In the genomic region with DNA sequence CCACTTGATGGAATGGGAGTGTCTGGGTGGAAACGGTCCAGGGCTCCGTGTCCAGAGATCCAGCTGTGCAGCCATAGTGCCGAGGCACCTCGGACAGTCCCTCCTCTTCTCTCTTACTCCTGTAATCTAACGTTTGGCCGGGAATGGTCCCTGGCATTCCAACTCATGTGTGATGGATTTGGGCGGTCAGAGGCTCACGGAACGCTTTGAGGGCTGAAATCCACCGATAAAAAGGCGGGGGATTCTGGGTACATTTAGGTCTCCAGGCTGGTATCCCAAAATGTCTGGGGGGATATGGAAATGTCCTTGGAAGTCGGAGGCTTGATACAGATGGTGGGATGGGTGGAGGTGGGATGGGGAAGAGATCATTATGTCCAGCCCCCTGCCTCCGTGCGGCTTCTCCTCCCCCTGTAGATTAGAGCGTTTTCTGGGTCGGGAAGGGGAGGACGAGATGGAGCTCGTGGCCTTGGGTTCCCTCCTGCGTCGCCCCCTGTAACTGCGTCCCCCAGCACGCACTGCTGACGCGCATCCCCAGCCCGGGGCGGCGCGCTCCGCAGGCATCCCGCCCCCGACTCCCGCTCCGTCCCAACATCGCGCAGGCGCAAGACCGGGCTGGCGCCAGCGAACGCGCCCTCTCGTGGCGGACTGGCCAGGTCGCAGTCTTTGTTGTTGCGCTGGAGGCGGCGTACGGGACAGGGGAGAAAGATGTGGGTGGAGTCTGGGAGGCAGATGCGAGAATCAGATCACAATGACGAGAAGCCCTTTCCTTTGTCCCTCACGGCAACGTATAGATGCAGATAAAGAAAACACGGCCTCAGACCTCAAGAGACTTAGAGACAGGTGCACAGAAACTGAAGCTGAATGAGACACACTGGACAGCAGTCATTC, we compare ENCODE assay signal across 9 cellular contexts. TPM values are rescaled to one million over a fixed set of nuclear protein-coding genes. Genes with fewer than 3 reads are reported as not detected.
DNase-seq lines count a peak whose midpoint lies in the region; ATAC-seq, FAIRE-seq and TF ChIP-seq lines count a peak whose summit lies in the region.
"Had no signal": no experiment of that assay in that cellular context is flagged by ENCODE, and none has a peak within 500 bp of the region (broad histone marks: within the 10 kb centered on the region; RNA-seq: fewer than 3 reads in every experiment).

No MANE protein-coding gene starts in this region.

- TF ChIP-seq CTCF in BJ (IDR thresholded peaks at IDR 0.05; ENCODE audit: insufficient read depth, low read depth, low read length): peak; percentile 87
- peak; percentile 69 for TF ChIP-seq CTCF in coronary artery (IDR thresholded peaks at IDR 0.05)
- TF ChIP-seq CTCF in HepG2 (CRISPR knock-in tag; IDR thresholded peaks at IDR 0.05): peak; percentile 100

- H3K9ac ChIP-seq in HepG2 (ENCODE audit: insufficient read depth, low read depth, low read length): no peak overlapping the region

- no peak for TF ChIP-seq POLR2A in HepG2 (IDR thresholded peaks at IDR 0.05; ENCODE audit: insufficient read depth in 1 of 2, low read depth in 2 of 2, low read length in 2 of 2)

- H3K9me3 ChIP-seq in HepG2 (ENCODE audit: low read length): no peaks in the 10 kb centered on the region

- H2AFZ ChIP-seq in HepG2 (ENCODE audit: low read length): peak overlapping the region; percentile 82

- peak overlapping the region; percentile 97 for H3K4me2 ChIP-seq in HepG2 (ENCODE audit: low read depth, low read length)

- H3K4me1 ChIP-seq in HepG2 (ENCODE audit: insufficient read depth, low read length): peaks cover 15% of the 10 kb centered on the region

- FAIRE-seq in HepG2 (lab: Jason Lieb, UNC): peak; percentile 90
- FAIRE-seq: colon had no signal

- no peaks in the 10 kb centered on the region for H3K27me3 ChIP-seq in BJ (ENCODE audit: control insufficient read depth, insufficient read depth, low read length)
- H3K27me3 ChIP-seq in HepG2 (ENCODE audit: control insufficient read depth in 1 of 2, insufficient read depth in 2 of 2, low read length in 2 of 2): peaks cover 8 to 60% of the 10 kb centered on the region in 2 experiments; a peak in 3 of 5 replicates

- TF ChIP-seq EP300 in HepG2 (IDR thresholded peaks at IDR 0.05; ENCODE audit: low read depth in 2 of 2, low read length in 2 of 2): no peak
- no peak for TF ChIP-seq EP300 in HepG2 (CRISPR knock-in tag; IDR thresholded peaks at IDR 0.05; ENCODE audit: borderline replicate concordance)

- peak; percentile 97 for TF ChIP-seq RAD21 in HepG2 (CRISPR knock-in tag; IDR thresholded peaks at IDR 0.05)

- 3% methylated on average over 38 of the region's 53 CpGs for WGBS in HepG2 (ENCODE audit: low lambda C conversion rate)

- CTCF ChIA-PET in BJ (lab: Yijun Ruan, JAX): interaction anchor here (0.6 to 2.8 kb wide), 42 partner anchors 9 to 301 kb away, joined by 3 to 28 read pairs (median 6); a partner anchor contains a TSS
- CTCF ChIA-PET in HepG2 (lab: Yijun Ruan, JAX; ENCODE audit: low intra/inter-chr PET ratio, low total read pairs): interaction anchor here (0.9 to 2.5 kb wide), 5 partner anchors 21 to 136 kb away, joined by 3 to 32 read pairs (median 6); no protein-coding TSS in a partner anchor

- ATAC-seq in HG03460 (IDR thresholded peaks at IDR 0.05; ENCODE audit: unreplicated experiment): peak; percentile 69
- peak; percentile 95 for ATAC-seq in HepG2

- H3K36me3 ChIP-seq in BJ (ENCODE audit: control insufficient read depth, insufficient read depth, low read length): no peaks in the 10 kb centered on the region
- H3K36me3 ChIP-seq in HepG2 (replicated peaks in 1 of 2; ENCODE audit: control insufficient read depth in 1 of 2, insufficient read depth in 2 of 2, low read length in 2 of 2): no peaks in the 10 kb centered on the region

- H3K27ac ChIP-seq in coronary artery (peak overlapping the region; percentile 84 to 91), HepG2 (ENCODE audit: extremely low read length, insufficient read depth, low read length) (no peak overlapping the region)

- in situ Hi-C loops in HepG2 (cut with HindIII; ENCODE audit: extremely low pct_ligation_motif_present, low pct_unique_long_range_greater_than_20kb): loop anchor here (5.0 kb wide), 1 partner anchor 44 kb away; no protein-coding TSS in a partner anchor

- H4K20me1 ChIP-seq in HepG2 (ENCODE audit: insufficient read depth, low read length): no peaks in the 10 kb centered on the region

- no TSS peak for BruUV-seq in HepG2 (replicated peaks; lab: Mats Ljungman, UMichigan)

- DNase-seq in BJ (ENCODE audit: low read depth): no peak
- DNase-seq in GM19238 (ENCODE audit: insufficient read length, low spot score): peak; percentile 99
- peak; percentile 83 to 96 for DNase-seq in NCI-H526 (lab: John Stamatoyannopoulos, UW)
- DNase-seq in activated CD4-positive, alpha-beta T cell treated with anti-CD3 and anti-CD28 coated beads for 48 hours: peak; percentile 97
- DNase-seq in coronary artery (ENCODE audit: low spot score): peak; percentile 96
- peak; percentile 78 for DNase-seq in HepG2 (ENCODE audit: low spot score)
- peak; percentile 93 for DNase-seq in stimulated activated CD4-positive, alpha-beta T cell treated with anti-CD3 and anti-CD28 coated beads, Interleukin-2, amount 100 ng/mL, for 4 hours (ENCODE audit: low read depth)

- POLR2A ChIA-PET in BJ (lab: Charles Lee): interaction anchor here (0.6 kb wide), 1 partner anchor 41 kb away, joined by 3 read pairs; no protein-coding TSS in a partner anchor
- POLR2A ChIA-PET in HepG2 (lab: Yijun Ruan, JAX): interaction anchor here (1.1 kb wide), 1 partner anchor 9 kb away, joined by 4 read pairs; no protein-coding TSS in a partner anchor

- H3K79me2 ChIP-seq in HepG2 (ENCODE audit: insufficient read depth, low read length): no peaks in the 10 kb centered on the region

- intact Hi-C loops in HepG2 (cut with micrococcal nuclease; ENCODE audit: unreplicated experiment): loop anchor here (1.0 kb wide), 2 partner anchors 21 to 43 kb away; no protein-coding TSS in a partner anchor

- peak overlapping the region; percentile 60 for H3K4me3 ChIP-seq in BJ (ENCODE audit: low read depth, low read length)
- peak overlapping the region; percentile 79 for H3K4me3 ChIP-seq in coronary artery
- H3K4me3 ChIP-seq in HepG2 (replicated peaks in 1 of 3; ENCODE audit: insufficient read depth in 1 of 3, low read depth in 2 of 3, low read length in 3 of 3): peak overlapping the region; percentile 19 to 68 (median 42)

RNA-seq across cellular contexts. Expression of a gene that starts 4.5 kb away (rescaled TPM):
- polyA plus RNA-seq in BJ (2011; rRNA removed) (0.09 and 0.40 TPM in 2 replicates), HepG2 (2011; rRNA removed) (not detected in 2 replicates)
- polyA minus RNA-seq in BJ (2011; rRNA and poly(A)+ RNA removed): not detected in 2 replicates
- total RNA-seq in HepG2 (2016; rRNA removed; fragmentation: Illumina TruSeq; extraction: Trizol): not detected in 2 replicates
- total RNA-seq in HepG2 (2016; cell fraction: cytosol; rRNA removed; fragmentation: Illumina TruSeq; extraction: Trizol; ENCODE audit: low read depth): not detected in 2 replicates
- total RNA-seq in HepG2 (2016; cell fraction: insoluble cytoplasmic fraction; rRNA removed; fragmentation: Illumina TruSeq; extraction: Trizol): not detected in 2 replicates
- not detected in 2 replicates for total RNA-seq in HepG2 (2016; cell fraction: membrane; rRNA removed; fragmentation: Illumina TruSeq; extraction: Trizol)
- not detected in 2 replicates for total RNA-seq in HepG2 (2016; cell fraction: nucleus; rRNA removed; fragmentation: Illumina TruSeq; extraction: Trizol)
- not detected in 2 replicates for polyA plus RNA-seq in HepG2 (2011; cell fraction: cytosol; rRNA removed)
- polyA plus RNA-seq in HepG2 (2011; cell fraction: nucleus; rRNA removed): 0.42 TPM in 1 of 2 replicates, not detected in the other
- not detected in 2 replicates for polyA plus RNA-seq in HepG2 (2012)
- polyA plus RNA-seq in HepG2 (2016; cell fraction: cytosol; fragmentation: Illumina TruSeq; extraction: Trizol; ENCODE audit: low read depth): not detected in 2 replicates
- not detected in 2 replicates for polyA plus RNA-seq in HepG2 (2016; cell fraction: insoluble cytoplasmic fraction; fragmentation: Illumina TruSeq; extraction: Trizol; ENCODE audit: low read depth)
- not detected in 2 replicates for polyA plus RNA-seq in HepG2 (2016; cell fraction: membrane; fragmentation: Illumina TruSeq; extraction: Trizol; ENCODE audit: low read depth)
- not detected in 2 replicates for polyA plus RNA-seq in HepG2 (2016; cell fraction: nucleus; fragmentation: Illumina TruSeq; extraction: Trizol; ENCODE audit: insufficient read depth, low read depth)
- polyA minus RNA-seq in HepG2 (2011; rRNA and poly(A)+ RNA removed; ENCODE audit: low replicate concordance): 0.19 TPM in 1 of 2 replicates, not detected in the other
- not detected in 2 replicates for polyA minus RNA-seq in HepG2 (2011; cell fraction: cytosol; rRNA and poly(A)+ RNA removed)
- polyA minus RNA-seq in HepG2 (2011; cell fraction: nucleus; rRNA and poly(A)+ RNA removed): not detected in 2 replicates

RNA-seq across cellular contexts. Expression of a gene that starts 10.8 kb away (rescaled TPM):
- polyA plus RNA-seq in BJ (2011; rRNA removed): 17.2 and 19.3 TPM in 2 replicates
- polyA minus RNA-seq in BJ (2011; rRNA and poly(A)+ RNA removed): 27.3 and 31.6 TPM in 2 replicates
- total RNA-seq in HepG2 (2016; rRNA removed; fragmentation: Illumina TruSeq; extraction: Trizol): 11.0 and 15.8 TPM in 2 replicates
- 1.3 and 1.6 TPM in 2 replicates for total RNA-seq in HepG2 (2016; cell fraction: cytosol; rRNA removed; fragmentation: Illumina TruSeq; extraction: Trizol; ENCODE audit: low read depth)
- 8.3 and 16.2 TPM in 2 replicates for total RNA-seq in HepG2 (2016; cell fraction: insoluble cytoplasmic fraction; rRNA removed; fragmentation: Illumina TruSeq; extraction: Trizol)
- 7.0 and 7.3 TPM in 2 replicates for total RNA-seq in HepG2 (2016; cell fraction: membrane; rRNA removed; fragmentation: Illumina TruSeq; extraction: Trizol)
- total RNA-seq in HepG2 (2016; cell fraction: nucleus; rRNA removed; fragmentation: Illumina TruSeq; extraction: Trizol): 10.9 and 13.5 TPM in 2 replicates
- polyA plus RNA-seq in HepG2 (2011; rRNA removed): 8.7 and 9.4 TPM in 2 replicates
- 7.4 and 9.0 TPM in 2 replicates for polyA plus RNA-seq in HepG2 (2011; cell fraction: cytosol; rRNA removed)
- 13.1 and 16.4 TPM in 2 replicates for polyA plus RNA-seq in HepG2 (2011; cell fraction: nucleus; rRNA removed)
- polyA plus RNA-seq in HepG2 (2012): 9.8 and 11.6 TPM in 2 replicates
- 1.2 and 1.4 TPM in 2 replicates for polyA plus RNA-seq in HepG2 (2016; cell fraction: cytosol; fragmentation: Illumina TruSeq; extraction: Trizol; ENCODE audit: low read depth)
- 14.2 and 17.2 TPM in 2 replicates for polyA plus RNA-seq in HepG2 (2016; cell fraction: insoluble cytoplasmic fraction; fragmentation: Illumina TruSeq; extraction: Trizol; ENCODE audit: low read depth)
- polyA plus RNA-seq in HepG2 (2016; cell fraction: membrane; fragmentation: Illumina TruSeq; extraction: Trizol; ENCODE audit: low read depth): 7.2 TPM in 2 replicates
- polyA plus RNA-seq in HepG2 (2016; cell fraction: nucleus; fragmentation: Illumina TruSeq; extraction: Trizol; ENCODE audit: insufficient read depth, low read depth): 35.0 and 35.2 TPM in 2 replicates
- 15.4 and 32.3 TPM in 2 replicates for polyA minus RNA-seq in HepG2 (2011; rRNA and poly(A)+ RNA removed; ENCODE audit: low replicate concordance)
- 7.3 and 11.8 TPM in 2 replicates for polyA minus RNA-seq in HepG2 (2011; cell fraction: cytosol; rRNA and poly(A)+ RNA removed)
- 7.8 and 9.3 TPM in 2 replicates for polyA minus RNA-seq in HepG2 (2011; cell fraction: nucleus; rRNA and poly(A)+ RNA removed)

RNA-seq across cellular contexts. Expression of a gene that starts 31.3 kb away (rescaled TPM):
- polyA plus RNA-seq in BJ (2011; rRNA removed) (2.7 and 5.3 TPM in 2 replicates), HepG2 (2011; rRNA removed) (0.22 TPM in 1 of 2 replicates, not detected in the other)
- 3.1 TPM in 2 replicates for polyA minus RNA-seq in BJ (2011; rRNA and poly(A)+ RNA removed)
- total RNA-seq in HepG2 (2016; rRNA removed; fragmentation: Illumina TruSeq; extraction: Trizol): 0.07 TPM in 1 of 2 replicates, not detected in the other
- total RNA-seq in HepG2 (2016; cell fraction: cytosol; rRNA removed; fragmentation: Illumina TruSeq; extraction: Trizol; ENCODE audit: low read depth): 0.18 and 0.20 TPM in 2 replicates
- total RNA-seq in HepG2 (2016; cell fraction: insoluble cytoplasmic fraction; rRNA removed; fragmentation: Illumina TruSeq; extraction: Trizol): 0.04 TPM in 1 of 2 replicates, not detected in the other
- total RNA-seq in HepG2 (2016; cell fraction: membrane; rRNA removed; fragmentation: Illumina TruSeq; extraction: Trizol): 0.09 and 0.14 TPM in 2 replicates
- total RNA-seq in HepG2 (2016; cell fraction: nucleus; rRNA removed; fragmentation: Illumina TruSeq; extraction: Trizol): 0.09 TPM in 2 replicates
- polyA plus RNA-seq in HepG2 (2011; cell fraction: cytosol; rRNA removed): 0.01 and 0.04 TPM in 2 replicates
- 0.24 and 0.29 TPM in 2 replicates for polyA plus RNA-seq in HepG2 (2011; cell fraction: nucleus; rRNA removed)
- polyA plus RNA-seq in HepG2 (2012): 0.08 and 0.11 TPM in 2 replicates
- polyA plus RNA-seq in HepG2 (2016; cell fraction: cytosol; fragmentation: Illumina TruSeq; extraction: Trizol; ENCODE audit: low read depth): not detected in 2 replicates
- polyA plus RNA-seq in HepG2 (2016; cell fraction: insoluble cytoplasmic fraction; fragmentation: Illumina TruSeq; extraction: Trizol; ENCODE audit: low read depth): 0.16 TPM in 1 of 2 replicates, not detected in the other
- 0.19 TPM in 2 replicates for polyA plus RNA-seq in HepG2 (2016; cell fraction: membrane; fragmentation: Illumina TruSeq; extraction: Trizol; ENCODE audit: low read depth)
- polyA plus RNA-seq in HepG2 (2016; cell fraction: nucleus; fragmentation: Illumina TruSeq; extraction: Trizol; ENCODE audit: insufficient read depth, low read depth): 0.53 TPM in 1 of 2 replicates, not detected in the other
- 0.28 and 0.30 TPM in 2 replicates for polyA minus RNA-seq in HepG2 (2011; rRNA and poly(A)+ RNA removed; ENCODE audit: low replicate concordance)
- 0.09 and 0.20 TPM in 2 replicates for polyA minus RNA-seq in HepG2 (2011; cell fraction: cytosol; rRNA and poly(A)+ RNA removed)
- polyA minus RNA-seq in HepG2 (2011; cell fraction: nucleus; rRNA and poly(A)+ RNA removed): 0.39 and 0.99 TPM in 2 replicates

RNA-seq across cellular contexts. Expression of a gene that starts 40.2 kb away (rescaled TPM):
- 1,679 and 2,161 TPM in 2 replicates for polyA plus RNA-seq in BJ (2011; rRNA removed)
- 4,131 and 5,702 TPM in 2 replicates for polyA minus RNA-seq in BJ (2011; rRNA and poly(A)+ RNA removed)
- total RNA-seq in HepG2 (2016; rRNA removed; fragmentation: Illumina TruSeq; extraction: Trizol): 0.17 TPM in 1 of 2 replicates, not detected in the other
- total RNA-seq in HepG2 (2016; cell fraction: cytosol; rRNA removed; fragmentation: Illumina TruSeq; extraction: Trizol; ENCODE audit: low read depth): not detected in 2 replicates
- total RNA-seq in HepG2 (2016; cell fraction: insoluble cytoplasmic fraction; rRNA removed; fragmentation: Illumina TruSeq; extraction: Trizol): 0.03 and 0.06 TPM in 2 replicates
- total RNA-seq in HepG2 (2016; cell fraction: membrane; rRNA removed; fragmentation: Illumina TruSeq; extraction: Trizol): 0.09 and 0.24 TPM in 2 replicates
- total RNA-seq in HepG2 (2016; cell fraction: nucleus; rRNA removed; fragmentation: Illumina TruSeq; extraction: Trizol): 0.68 and 0.72 TPM in 2 replicates
- 0.05 and 0.14 TPM in 2 replicates for polyA plus RNA-seq in HepG2 (2011; rRNA removed)
- 0.01 TPM in 1 of 2 replicates, not detected in the other for polyA plus RNA-seq in HepG2 (2011; cell fraction: cytosol; rRNA removed)
- polyA plus RNA-seq in HepG2 (2011; cell fraction: nucleus; rRNA removed): 1.7 and 2.5 TPM in 2 replicates
- 0.19 TPM in 2 replicates for polyA plus RNA-seq in HepG2 (2012)
- polyA plus RNA-seq in HepG2 (2016; cell fraction: cytosol; fragmentation: Illumina TruSeq; extraction: Trizol; ENCODE audit: low read depth): 0.03 TPM in 1 of 2 replicates, not detected in the other
- polyA plus RNA-seq in HepG2 (2016; cell fraction: insoluble cytoplasmic fraction; fragmentation: Illumina TruSeq; extraction: Trizol; ENCODE audit: low read depth): 0.07 TPM in 1 of 2 replicates, not detected in the other
- polyA plus RNA-seq in HepG2 (2016; cell fraction: membrane; fragmentation: Illumina TruSeq; extraction: Trizol; ENCODE audit: low read depth): not detected in 2 replicates
- 1.00 and 2.8 TPM in 2 replicates for polyA plus RNA-seq in HepG2 (2016; cell fraction: nucleus; fragmentation: Illumina TruSeq; extraction: Trizol; ENCODE audit: insufficient read depth, low read depth)
- 35.8 TPM in 1 of 2 replicates, not detected in the other for polyA minus RNA-seq in HepG2 (2011; rRNA and poly(A)+ RNA removed; ENCODE audit: low replicate concordance)
- 0.70 and 0.79 TPM in 2 replicates for polyA minus RNA-seq in HepG2 (2011; cell fraction: cytosol; rRNA and poly(A)+ RNA removed)
- polyA minus RNA-seq in HepG2 (2011; cell fraction: nucleus; rRNA and poly(A)+ RNA removed): 0.52 and 1.2 TPM in 2 replicates
